In the genomic region with DNA sequence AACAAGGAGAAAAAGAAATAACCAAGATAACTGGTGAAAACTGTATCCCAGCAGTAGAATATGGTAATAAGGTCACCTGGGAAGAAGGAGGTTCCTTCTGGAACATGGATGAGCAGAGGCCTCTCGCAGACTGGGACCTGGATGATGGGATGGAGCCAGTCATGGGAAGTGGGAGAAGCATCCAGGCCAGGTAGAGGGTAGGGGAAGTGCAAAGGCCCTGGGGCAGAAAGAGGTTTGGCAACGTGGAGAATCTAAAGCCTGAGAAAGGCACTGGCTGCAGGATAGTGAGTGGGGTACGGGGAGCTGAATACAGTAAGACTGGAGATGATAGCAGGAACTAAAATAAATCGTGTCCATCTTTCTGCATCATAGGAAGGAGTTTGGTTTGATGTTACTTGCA, we compare ENCODE assay signal across 1 cellular context.
TF ChIP-seq lines count a peak whose summit lies in the region.

No MANE protein-coding gene starts in this region.

TF ChIP-seq in H1, 55 proteins besides CTCF, POLR2A, EP300 and RAD21 (continued from another document):
- no peak for TF ChIP-seq EGR1 (IDR thresholded peaks at IDR 0.05; ENCODE audit: borderline replicate concordance, low read depth, low read length)
TF ChIP-seq in H1: peak in this region for 1.
